In genomic region chr17:82687871-82688270, GRCh38 we compare ENCODE assay signal across 21 cellular contexts. TPM values are rescaled to one million over a fixed set of nuclear protein-coding genes. Genes with fewer than 3 reads are reported as not detected.
DNase-seq lines count a peak whose midpoint lies in the region; ATAC-seq, FAIRE-seq and TF ChIP-seq lines count a peak whose summit lies in the region.
"Had no signal": no experiment of that assay in that cellular context is flagged by ENCODE, and none has a peak within 500 bp of the region (broad histone marks: within the 10 kb centered on the region; RNA-seq: fewer than 3 reads in every experiment).

No MANE protein-coding gene starts in this region.

- no peaks in the 10 kb centered on the region for H3K79me2 ChIP-seq in osteoblast (ENCODE audit: insufficient read depth, low read length)

- no peak overlapping the region for H3K27ac Mint-ChIP-seq in activated CD4-positive, alpha-beta T cell treated with anti-CD3 and anti-CD28 coated beads for 36 hours
- H3K27ac Mint-ChIP-seq: activated naive CD8-positive, alpha-beta T cell treated with anti-CD3 and anti-CD28 coated beads, Interleukin-2, amount 10 ng/mL, durations not matched to agents 7 days and 5 days; activated T-helper 2 cell treated with anti-CD3 and anti-CD28 coated beads, Interferon-gamma antibody, Interleukin-2, Interleukin-4, amounts not matched to agents 10 μg/mL and 5 μg/mL and 100 μg/mL, durations not matched to agents 14 hours and 24 hours and 36 hours; CD8-positive, alpha-beta T cell had no signal

- peak; percentile 83 for DNase-seq in Caki2 (ENCODE audit: low read depth)
- DNase-seq in dorsolateral prefrontal cortex: no peak
- peak; percentile 37 for DNase-seq in osteoblast (ENCODE audit: insufficient read length, low spot score, missing footprints)
- no peak for DNase-seq in HTR-8/SVneo (ENCODE audit: insufficient read length, low spot score)
- no peak for DNase-seq in activated CD8-positive, alpha-beta memory T cell treated with anti-CD3 and anti-CD28 coated beads for 24 hours
- DNase-seq in activated CD4-positive, alpha-beta T cell treated with anti-CD3 and anti-CD28 coated beads for 36 hours: no peak
- DNase-seq: activated CD4-positive, alpha-beta T cell treated with anti-CD3 and anti-CD28 coated beads for 48 hours; activated naive CD8-positive, alpha-beta T cell treated with anti-CD3 and anti-CD28 coated beads, Interleukin-2, amount 10 ng/mL, durations not matched to agents 7 days and 5 days; brain microvascular endothelial cell; CD8-positive, alpha-beta T cell; DMS79; left cardiac atrium; NCI-H1105; NCI-H2081; NCI-H510A treated with DMSO at 0.1 percent for 48 hours; SW 1271; tibial artery had no signal

- H3K36me3 ChIP-seq in osteoblast (ENCODE audit: insufficient read depth, low read length): no peaks in the 10 kb centered on the region
- H3K36me3 ChIP-seq: brain microvascular endothelial cell, neutrophil had no signal

- no peak for ATAC-seq in activated CD4-positive, alpha-beta T cell treated with anti-CD3 and anti-CD28 coated beads for 36 hours
- ATAC-seq: CD8-positive, alpha-beta T cell; left cardiac atrium had no signal

- in situ Hi-C loops in Caki2 (cut with HindIII; ENCODE audit: low pct_unique_long_range_greater_than_20kb, low sequenced_read_pairs): no loop called here

- H3K4me1 ChIP-seq in osteoblast (ENCODE audit: insufficient read depth, low read length): no peaks in the 10 kb centered on the region

- no peaks in the 10 kb centered on the region for H3K27me3 Mint-ChIP-seq in activated CD4-positive, alpha-beta T cell treated with anti-CD3 and anti-CD28 coated beads for 36 hours

- H3K4me1 Mint-ChIP-seq in activated CD4-positive, alpha-beta T cell treated with anti-CD3 and anti-CD28 coated beads for 36 hours: peaks cover 18% of the 10 kb centered on the region
- H3K4me1 Mint-ChIP-seq: activated naive CD8-positive, alpha-beta T cell treated with anti-CD3 and anti-CD28 coated beads, Interleukin-2, amount 10 ng/mL, durations not matched to agents 7 days and 5 days had no signal

- no peaks in the 10 kb centered on the region for H4K20me1 ChIP-seq in osteoblast (ENCODE audit: insufficient read depth, low read length)

- CTCF ChIA-PET in activated CD4-positive, alpha-beta T cell treated with anti-CD3 and anti-CD28 coated beads for 36 hours (lab: Charles Lee): interaction anchor here (0.6 to 0.7 kb wide), 2 partner anchors 133 to 298 kb away, joined by 4 to 5 read pairs; no protein-coding TSS in a partner anchor

- H3K27ac ChIP-seq in dorsolateral prefrontal cortex (peak overlapping the region; percentile 60 to 98 (median 94)), osteoblast (ENCODE audit: low read depth, low read length) (no peak overlapping the region)
- H3K27ac ChIP-seq: brain microvascular endothelial cell, neutrophil, tibial artery had no signal

- H3K9me3 ChIP-seq in osteoblast (ENCODE audit: low read depth, low read length): no peaks in the 10 kb centered on the region
- H3K9me3 ChIP-seq: neutrophil, tibial artery had no signal

- no peak for TF ChIP-seq CTCF in dorsolateral prefrontal cortex (IDR thresholded peaks at IDR 0.05 in 54 of 56, conservative IDR thresholded peaks at IDR 0.05 in 2 of 56; ENCODE audit: low read depth in 1 of 56, partially characterized antibody in 56 of 56)
- no peak for TF ChIP-seq CTCF in osteoblast (IDR thresholded peaks at IDR 0.05; ENCODE audit: extremely low read depth, low read depth, low read length)

- POLR2A ChIA-PET in activated CD4-positive, alpha-beta T cell treated with anti-CD3 and anti-CD28 coated beads for 36 hours (lab: Charles Lee): no interaction called here

- no peak overlapping the region for H2AFZ ChIP-seq in osteoblast (ENCODE audit: low read length)

- no peak overlapping the region for H3K4me2 ChIP-seq in osteoblast (ENCODE audit: insufficient read depth, low read length)

- peaks cover 4% of the 10 kb centered on the region for H3K36me3 Mint-ChIP-seq in activated CD4-positive, alpha-beta T cell treated with anti-CD3 and anti-CD28 coated beads for 36 hours (ENCODE audit: low read depth)
- H3K36me3 Mint-ChIP-seq: activated naive CD8-positive, alpha-beta T cell treated with anti-CD3 and anti-CD28 coated beads, Interleukin-2, amount 10 ng/mL, durations not matched to agents 7 days and 5 days had no signal

- H3K27me3 ChIP-seq in dorsolateral prefrontal cortex (no peaks in the 10 kb centered on the region), osteoblast (ENCODE audit: insufficient read depth, low read length) (no peaks in the 10 kb centered on the region)
- H3K27me3 ChIP-seq: brain microvascular endothelial cell, neutrophil, tibial artery had no signal

- intact Hi-C loops in dorsolateral prefrontal cortex (cut with DNase I): no loop called here
- intact Hi-C loops in activated CD4-positive, alpha-beta T cell treated with anti-CD3 and anti-CD28 coated beads for 36 hours (cut with DNase I, micrococcal nuclease): no loop called here

- peak overlapping the region in 18 of 59 donors; percentile 1 to 37 (median 18) for H3K4me3 ChIP-seq in dorsolateral prefrontal cortex
- no peak overlapping the region for H3K4me3 ChIP-seq in osteoblast (ENCODE audit: insufficient read depth, low read length)
- H3K4me3 ChIP-seq: tibial artery had no signal

- H3K4me3 Mint-ChIP-seq in activated CD4-positive, alpha-beta T cell treated with anti-CD3 and anti-CD28 coated beads for 36 hours: no peak overlapping the region
- H3K4me3 Mint-ChIP-seq: activated naive CD8-positive, alpha-beta T cell treated with anti-CD3 and anti-CD28 coated beads, Interleukin-2, amount 10 ng/mL, durations not matched to agents 7 days and 5 days; CD8-positive, alpha-beta T cell had no signal

- FAIRE-seq in HTR-8/SVneo (lab: Jason Lieb, UNC): no peak
- FAIRE-seq: endothelial cell of umbilical vein, H54 had no signal

- H3K9me3 Mint-ChIP-seq in activated CD4-positive, alpha-beta T cell treated with anti-CD3 and anti-CD28 coated beads for 36 hours (ENCODE audit: low read depth): no peaks in the 10 kb centered on the region
- H3K9me3 Mint-ChIP-seq: activated naive CD8-positive, alpha-beta T cell treated with anti-CD3 and anti-CD28 coated beads, Interleukin-2, amount 10 ng/mL, durations not matched to agents 7 days and 5 days; activated T-helper 2 cell treated with anti-CD3 and anti-CD28 coated beads, Interferon-gamma antibody, Interleukin-2, Interleukin-4, amounts not matched to agents 10 μg/mL and 5 μg/mL and 100 μg/mL, durations not matched to agents 14 hours and 24 hours and 36 hours; CD8-positive, alpha-beta T cell had no signal

RNA-seq across cellular contexts. Expression of gene RAB40B, which starts 10.6 kb away (rescaled TPM):
- 37.9 and 83.6 TPM in 2 replicates for total RNA-seq in Caki2 (2014; rRNA removed; shearing (Covaris generic); ENCODE audit: low replicate concordance)
- total RNA-seq in dorsolateral prefrontal cortex: 100 to 1,000 TPM in 68 of 120 experiments, 10 to 100 TPM in 52; 61.9 to 320 (median 103) TPM
- 8.3 and 9.1 TPM in 2 replicates for total RNA-seq in osteoblast
- total RNA-seq in activated CD4-positive, alpha-beta T cell treated with anti-CD3 and anti-CD28 coated beads for 36 hours: 1 to 10 TPM; 3.2 to 4.1 TPM

RNA-seq across cellular contexts. Expression of gene FN3KRP, which starts 28.6 kb away (rescaled TPM):
- 65.9 and 106 TPM in 2 replicates for total RNA-seq in Caki2 (2014; rRNA removed; shearing (Covaris generic); ENCODE audit: low replicate concordance)
- total RNA-seq in dorsolateral prefrontal cortex (10 to 100 TPM; 32.3 to 70.7 (median 49.0) TPM), osteoblast (10.1 and 13.8 TPM in 2 replicates)
- 10 to 100 TPM; 28.3 to 36.3 TPM for total RNA-seq in activated CD4-positive, alpha-beta T cell treated with anti-CD3 and anti-CD28 coated beads for 36 hours

RNA-seq across cellular contexts. Expression of gene WDR45B, which starts 39.6 kb away (rescaled TPM):
- 159 and 174 TPM in 2 replicates for total RNA-seq in Caki2 (2014; rRNA removed; shearing (Covaris generic); ENCODE audit: low replicate concordance)
- total RNA-seq in dorsolateral prefrontal cortex (100 to 1,000 TPM in 7 of 120 experiments, 10 to 100 TPM in 113; 61.0 to 110 (median 83.4) TPM), osteoblast (66.2 and 66.3 TPM in 2 replicates)
- total RNA-seq in activated CD4-positive, alpha-beta T cell treated with anti-CD3 and anti-CD28 coated beads for 36 hours: 10 to 100 TPM; 74.1 to 74.8 TPM

RNA-seq across cellular contexts. Expression of gene FN3K, which starts 47.5 kb away (rescaled TPM):
- total RNA-seq in Caki2 (2014; rRNA removed; shearing (Covaris generic); ENCODE audit: low replicate concordance): 0.98 and 1.1 TPM in 2 replicates
- total RNA-seq in dorsolateral prefrontal cortex: 100 to 1,000 TPM in 107 of 120 experiments, 10 to 100 TPM in 13; 62.5 to 210 (median 123) TPM
- 2.9 and 4.4 TPM in 2 replicates for total RNA-seq in osteoblast
- total RNA-seq in activated CD4-positive, alpha-beta T cell treated with anti-CD3 and anti-CD28 coated beads for 36 hours: 1 to 10 TPM; 2.1 TPM

Comparison
In these comparisons a context has a peak if more than half of its experiments do, and no peak if none do; other contexts are left out.
1. DNase-seq: peak in Caki2 (single experiment) and osteoblast (single experiment); none in dorsolateral prefrontal cortex (0 of 10), HTR-8/SVneo (single experiment), activated CD8-positive, alpha-beta memory T cell treated with anti-CD3 and anti-CD28 coated beads for 24 hours (single experiment) and activated CD4-positive, alpha-beta T cell treated with anti-CD3 and anti-CD28 coated beads for 36 hours (single experiment).